8 cellular contexts compared by ENCODE assay signal in genomic region chr3:113441051-113441770, GRCh38. TPM values are rescaled to one million over a fixed set of nuclear protein-coding genes. Genes with fewer than 3 reads are reported as not detected.
A peak's percentile ranks its signal among the peaks of the same experiment; 100 is the strongest.
DNase-seq lines count a peak whose midpoint lies in the region; ATAC-seq, FAIRE-seq and TF ChIP-seq lines count a peak whose summit lies in the region.

TSS of gene CFAP44 (minus strand) at chr3:113441493. CDS start at chr3:113433664, 7,829 bp downstream.

- no peaks in the 10 kb centered on the region for H3K4me1 Mint-ChIP-seq in endothelial cell (ENCODE audit: unreplicated experiment)

- peak within 1 kb of the TSS; percentile 83 for H3K4me3 Mint-ChIP-seq in endothelial cell (ENCODE audit: unreplicated experiment)

- no peak for FAIRE-seq in HTR-8/SVneo (lab: Jason Lieb, UNC)

- no peaks in the 10 kb centered on the region for H3K36me3 Mint-ChIP-seq in endothelial cell (ENCODE audit: low read depth, unreplicated experiment)

- peak; percentile 53 for DNase-seq in GM20000 (ENCODE audit: low spot score)
- DNase-seq in activated CD8-positive, alpha-beta memory T cell treated with anti-CD3 and anti-CD28 coated beads, Interleukin-2, amount 50 U/mL, for 1 hour (ENCODE audit: extremely low read depth), result peak; percentile 10
- peak; percentile 89 for DNase-seq in endothelial cell (ENCODE audit: low spot score)
- DNase-seq in medulla oblongata (ENCODE audit: extremely low spot score), result peak; percentile 71
- peak in 2 of 3 donors; percentile 15 for DNase-seq in stimulated activated CD4-positive, alpha-beta T cell treated with anti-CD3 and anti-CD28 coated beads, TNF-alpha, amount 100 ng/mL, for 1 hour (ENCODE audit: low read depth in 3 of 3, low spot score in 1 of 3)
- DNase-seq in SIG-M5 (lab: John Stamatoyannopoulos, UW), result no peak
- DNase-seq in HTR-8/SVneo (ENCODE audit: insufficient read length, low spot score), result no peak

- no peaks in the 10 kb centered on the region for H3K9me3 Mint-ChIP-seq in endothelial cell (ENCODE audit: unreplicated experiment)

- H3K27me3 Mint-ChIP-seq in endothelial cell (ENCODE audit: unreplicated experiment), result no peaks in the 10 kb centered on the region

- peak within 1 kb of the TSS; percentile 80 for H3K27ac Mint-ChIP-seq in endothelial cell (ENCODE audit: unreplicated experiment)

- ATAC-seq in HG03159 (IDR thresholded peaks at IDR 0.05; ENCODE audit: unreplicated experiment), result no peak

- no peak for TF ChIP-seq CTCF in GM20000 (IDR thresholded peaks at IDR 0.05; ENCODE audit: extremely low read depth, missing control alignments)
- no peak for TF ChIP-seq CTCF in endothelial cell (IDR thresholded peaks at IDR 0.05; ENCODE audit: unreplicated experiment)

RNA-seq across cellular contexts. Expression of gene CFAP44, which starts in this region (rescaled TPM):
- total RNA-seq in endothelial cell (ENCODE audit: unreplicated experiment), result 1.7 TPM

Comparison
In these comparisons a context has a peak if more than half of its experiments do, and no peak if none do; other contexts are left out.
1. DNase-seq: peak in GM20000 (single experiment), activated CD8-positive, alpha-beta memory T cell treated with anti-CD3 and anti-CD28 coated beads, Interleukin-2, amount 50 U/mL, for 1 hour (single experiment), endothelial cell (single experiment), medulla oblongata (single experiment) and stimulated activated CD4-positive, alpha-beta T cell treated with anti-CD3 and anti-CD28 coated beads, TNF-alpha, amount 100 ng/mL, for 1 hour (2 of 3); none in SIG-M5 (single experiment) and HTR-8/SVneo (single experiment).